8 cellular contexts compared by ENCODE assay signal in the genomic region with DNA sequence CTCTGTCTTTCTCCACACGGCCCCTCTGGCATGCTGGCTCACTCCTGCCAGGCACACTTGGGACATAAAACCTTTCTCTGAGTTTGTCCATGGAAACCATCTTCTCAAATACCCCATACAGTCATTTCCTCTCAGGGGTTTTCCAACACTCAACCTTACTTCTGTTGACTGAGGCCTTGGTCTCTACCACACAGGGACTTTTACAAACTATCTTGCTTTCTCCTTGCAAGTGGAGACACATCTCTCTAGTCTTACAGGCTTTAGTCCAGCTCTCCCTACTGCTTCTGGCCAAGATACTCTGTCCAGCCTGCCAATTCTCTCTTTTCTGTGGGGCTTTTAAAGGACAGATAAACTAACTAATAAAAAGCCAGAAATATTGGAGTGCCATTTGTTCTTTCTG.
DNase-seq lines count a peak whose midpoint lies in the region; ATAC-seq and TF ChIP-seq lines count a peak whose summit lies in the region.
"Not testable (repeated sequence)": the region's sequence is repeated elsewhere in the genome, so short reads cannot be mapped to it uniquely, and the experiment has no call there.

No MANE protein-coding gene starts in this region.

- in situ Hi-C loops in GM13976 (cut with MboI; ENCODE audit: low sequenced_read_pairs, unreplicated experiment): not testable (repeated sequence)

- not testable (repeated sequence) for H3K27me3 Mint-ChIP-seq in activated T-helper 17 cell treated with anti-CD3 and anti-CD28 coated beads, Interleukin-2, amount 50 U/mL, for 72 hours
- H3K27me3 Mint-ChIP-seq in natural killer cell (ENCODE audit: low read depth in 2 of 2): peaks cover 5 to 18% of the 10 kb centered on the region in 2 donors

- H3K9me3 Mint-ChIP-seq in activated T-helper 17 cell treated with anti-CD3 and anti-CD28 coated beads, Interleukin-2, amount 50 U/mL, for 72 hours; natural killer cell: not testable (repeated sequence)

- H3K36me3 Mint-ChIP-seq in activated T-helper 17 cell treated with anti-CD3 and anti-CD28 coated beads, Interleukin-2, amount 50 U/mL, for 72 hours (ENCODE audit: low read depth); natural killer cell: not testable (repeated sequence)

- DNase-seq in GM13976 (ENCODE audit: low spot score): peak; percentile 3
- not testable (repeated sequence) for DNase-seq in natural killer cell

- not testable (repeated sequence) for H3K4me1 Mint-ChIP-seq in activated T-helper 17 cell treated with anti-CD3 and anti-CD28 coated beads, Interleukin-2, amount 50 U/mL, for 72 hours; natural killer cell

- ATAC-seq in GM18909 (IDR thresholded peaks at IDR 0.05; ENCODE audit: poor library complexity, unreplicated experiment) (peak; percentile 80), GM21447 (IDR thresholded peaks at IDR 0.05; ENCODE audit: unreplicated experiment) (peak; percentile 62), HG02678 (IDR thresholded peaks at IDR 0.05; ENCODE audit: unreplicated experiment) (peak; percentile 82), HG03095 (IDR thresholded peaks at IDR 0.05; ENCODE audit: unreplicated experiment) (peak; percentile 72), HG03521 (IDR thresholded peaks at IDR 0.05; ENCODE audit: unreplicated experiment) (peak; percentile 65), natural killer cell (peak in 2 of 3 donors; percentile 31 to 41)
- peak; percentile 94 for ATAC-seq in activated T-helper 17 cell treated with anti-CD3 and anti-CD28 coated beads, Interleukin-2, amount 50 U/mL, for 72 hours (replicated peaks)

- not testable (repeated sequence) for TF ChIP-seq CTCF in GM13976 (IDR thresholded peaks at IDR 0.05; ENCODE audit: borderline replicate concordance, control extremely low read depth, extremely low read depth, insufficient read depth, missing control alignments); natural killer cell (IDR thresholded peaks at IDR 0.05)

- intact Hi-C loops in natural killer cell (cut with micrococcal nuclease): not testable (repeated sequence)

- not testable (repeated sequence) for H3K4me3 Mint-ChIP-seq in activated T-helper 17 cell treated with anti-CD3 and anti-CD28 coated beads, Interleukin-2, amount 50 U/mL, for 72 hours; natural killer cell

- H3K27ac Mint-ChIP-seq in activated T-helper 17 cell treated with anti-CD3 and anti-CD28 coated beads, Interleukin-2, amount 50 U/mL, for 72 hours: peak overlapping the region; percentile 49
- H3K27ac Mint-ChIP-seq in natural killer cell: not testable (repeated sequence)

Comparison
In these comparisons a context has a peak if more than half of its experiments do, and no peak if none do; other contexts are left out.
1. ATAC-seq: peak in every context shown above with its lines; median percentile 94 in activated T-helper 17 cell treated with anti-CD3 and anti-CD28 coated beads, Interleukin-2, amount 50 U/mL, for 72 hours; 82 in HG02678; 80 in GM18909; 72 in HG03095; 65 in HG03521; 62 in GM21447; 36 in natural killer cell.